In genomic region chr6:47424436-47424836, GRCh38 we compare ENCODE assay signal across 1 cellular context.
TF ChIP-seq lines count a peak whose summit lies in the region.

No MANE protein-coding gene starts in this region.

TF ChIP-seq in K562, 482 proteins besides CTCF, POLR2A, EP300 and RAD21 (continued from another document and continues in another):
- TF ChIP-seq GTF3C2 (IDR thresholded peaks at IDR 0.05; ENCODE audit: borderline replicate concordance, extremely low read depth, insufficient read length) (no peak), GTF2E2 (tag; IDR thresholded peaks at IDR 0.05) (no peak), SMAD3 (CRISPR knock-in tag; conservative IDR thresholded peaks at IDR 0.05) (no peak), SIX5 (IDR thresholded peaks at IDR 0.05; ENCODE audit: borderline replicate concordance in 1 of 2, insufficient read depth in 1 of 2, low read depth in 1 of 2, low read length in 2 of 2) (no peak), DACH1 (IDR thresholded peaks at IDR 0.05; ENCODE audit: partially characterized antibody) (no peak), EHMT2 (IDR thresholded peaks at IDR 0.05) (peak; percentile 75), ATF1 (CRISPR knock-in tag; IDR thresholded peaks at IDR 0.05) (no peak), ATF1 (tag; IDR thresholded peaks at IDR 0.05) (peak; percentile 54), CREB1 (IDR thresholded peaks at IDR 0.05) (peak; percentile 33; the same call in 1 of the 2 replicates), CREB1 (CRISPR knock-in tag; IDR thresholded peaks at IDR 0.05) (no peak), MBD2 (IDR thresholded peaks at IDR 0.05; ENCODE audit: borderline replicate concordance, low read depth) (0 out of 2 replicates have a peak, but pooled peaks have one; percentile 40), TRIM24 (IDR thresholded peaks at IDR 0.05) (peak; percentile 73 to 83), ZBTB2 (IDR thresholded peaks at IDR 0.05) (0 out of 2 replicates have a peak, but pooled peaks have one; percentile 30), KDM1A (IDR thresholded peaks at IDR 0.05) (peak; percentile 73 to 82), ZNF274 (IDR thresholded peaks at IDR 0.05; ENCODE audit: borderline replicate concordance, low read depth, low read length) (no peak), ZNF766 (CRISPR knock-in tag; conservative IDR thresholded peaks at IDR 0.05) (peak; percentile 67; the same call in 1 of the 2 replicates), GABPB1 (CRISPR knock-in tag; IDR thresholded peaks at IDR 0.05) (no peak), POLR2AphosphoS5 (IDR thresholded peaks at IDR 0.05; ENCODE audit: control insufficient read depth, insufficient read depth, low read depth, low read length) (peak; percentile 45; the same call in 1 of the 2 replicates), ARID1B (IDR thresholded peaks at IDR 0.05) (peak; percentile 87), CBX3 (IDR thresholded peaks at IDR 0.05; ENCODE audit: borderline replicate concordance in 1 of 2, low read length in 2 of 2) (0 out of 3 replicates have a peak, but pooled peaks of 1 of the 2 experiments have one; percentile 46), SMARCA4 (IDR thresholded peaks at IDR 0.05) (peak; percentile 82), TEAD4 (IDR thresholded peaks at IDR 0.05; ENCODE audit: low read length) (peak; percentile 92), TEAD4 (CRISPR knock-in tag; IDR thresholded peaks at IDR 0.05; ENCODE audit: borderline replicate concordance) (no peak), SETDB1 (IDR thresholded peaks at IDR 0.05; ENCODE audit: low read length) (no peak), VEZF1 (CRISPR knock-in tag; IDR thresholded peaks at IDR 0.05) (peak; percentile 75), ARNT (IDR thresholded peaks at IDR 0.05) (peak in 1 of 2 experiments; percentile 58; a peak in 1 of 4 replicates), ATF7 (IDR thresholded peaks at IDR 0.05) (peak; percentile 86), ZNF324 (CRISPR knock-in tag; IDR thresholded peaks at IDR 0.05) (no peak)
- TF ChIP-seq, protein P1, sequence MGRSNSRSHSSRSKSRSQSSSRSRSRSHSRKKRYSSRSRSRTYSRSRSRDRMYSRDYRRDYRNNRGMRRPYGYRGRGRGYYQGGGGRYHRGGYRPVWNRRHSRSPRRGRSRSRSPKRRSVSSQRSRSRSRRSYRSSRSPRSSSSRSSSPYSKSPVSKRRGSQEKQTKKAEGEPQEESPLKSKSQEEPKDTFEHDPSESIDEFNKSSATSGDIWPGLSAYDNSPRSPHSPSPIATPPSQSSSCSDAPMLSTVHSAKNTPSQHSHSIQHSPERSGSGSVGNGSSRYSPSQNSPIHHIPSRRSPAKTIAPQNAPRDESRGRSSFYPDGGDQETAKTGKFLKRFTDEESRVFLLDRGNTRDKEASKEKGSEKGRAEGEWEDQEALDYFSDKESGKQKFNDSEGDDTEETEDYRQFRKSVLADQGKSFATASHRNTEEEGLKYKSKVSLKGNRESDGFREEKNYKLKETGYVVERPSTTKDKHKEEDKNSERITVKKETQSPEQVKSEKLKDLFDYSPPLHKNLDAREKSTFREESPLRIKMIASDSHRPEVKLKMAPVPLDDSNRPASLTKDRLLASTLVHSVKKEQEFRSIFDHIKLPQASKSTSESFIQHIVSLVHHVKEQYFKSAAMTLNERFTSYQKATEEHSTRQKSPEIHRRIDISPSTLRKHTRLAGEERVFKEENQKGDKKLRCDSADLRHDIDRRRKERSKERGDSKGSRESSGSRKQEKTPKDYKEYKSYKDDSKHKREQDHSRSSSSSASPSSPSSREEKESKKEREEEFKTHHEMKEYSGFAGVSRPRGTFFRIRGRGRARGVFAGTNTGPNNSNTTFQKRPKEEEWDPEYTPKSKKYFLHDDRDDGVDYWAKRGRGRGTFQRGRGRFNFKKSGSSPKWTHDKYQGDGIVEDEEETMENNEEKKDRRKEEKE (IDR thresholded peaks at IDR 0.05; ENCODE audit: borderline replicate concordance in 1 of 2, control insufficient read depth in 1 of 2, low read depth in 2 of 2, low read length in 1 of 2): no peak
- TF ChIP-seq, protein P2, sequence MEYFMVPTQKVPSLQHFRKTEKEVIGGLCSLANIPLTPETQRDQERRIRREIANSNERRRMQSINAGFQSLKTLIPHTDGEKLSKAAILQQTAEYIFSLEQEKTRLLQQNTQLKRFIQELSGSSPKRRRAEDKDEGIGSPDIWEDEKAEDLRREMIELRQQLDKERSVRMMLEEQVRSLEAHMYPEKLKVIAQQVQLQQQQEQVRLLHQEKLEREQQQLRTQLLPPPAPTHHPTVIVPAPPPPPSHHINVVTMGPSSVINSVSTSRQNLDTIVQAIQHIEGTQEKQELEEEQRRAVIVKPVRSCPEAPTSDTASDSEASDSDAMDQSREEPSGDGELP (CRISPR knock-in tag; IDR thresholded peaks at IDR 0.05; ENCODE audit: borderline replicate concordance): 0 out of 2 replicates have a peak, but pooled peaks have one; percentile 27
- TF ChIP-seq, protein P3, sequence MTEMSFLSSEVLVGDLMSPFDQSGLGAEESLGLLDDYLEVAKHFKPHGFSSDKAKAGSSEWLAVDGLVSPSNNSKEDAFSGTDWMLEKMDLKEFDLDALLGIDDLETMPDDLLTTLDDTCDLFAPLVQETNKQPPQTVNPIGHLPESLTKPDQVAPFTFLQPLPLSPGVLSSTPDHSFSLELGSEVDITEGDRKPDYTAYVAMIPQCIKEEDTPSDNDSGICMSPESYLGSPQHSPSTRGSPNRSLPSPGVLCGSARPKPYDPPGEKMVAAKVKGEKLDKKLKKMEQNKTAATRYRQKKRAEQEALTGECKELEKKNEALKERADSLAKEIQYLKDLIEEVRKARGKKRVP (CRISPR knock-in tag; IDR thresholded peaks at IDR 0.05): 0 out of 2 replicates have a peak, but pooled peaks have one; percentile 27
- TF ChIP-seq, protein P4, sequence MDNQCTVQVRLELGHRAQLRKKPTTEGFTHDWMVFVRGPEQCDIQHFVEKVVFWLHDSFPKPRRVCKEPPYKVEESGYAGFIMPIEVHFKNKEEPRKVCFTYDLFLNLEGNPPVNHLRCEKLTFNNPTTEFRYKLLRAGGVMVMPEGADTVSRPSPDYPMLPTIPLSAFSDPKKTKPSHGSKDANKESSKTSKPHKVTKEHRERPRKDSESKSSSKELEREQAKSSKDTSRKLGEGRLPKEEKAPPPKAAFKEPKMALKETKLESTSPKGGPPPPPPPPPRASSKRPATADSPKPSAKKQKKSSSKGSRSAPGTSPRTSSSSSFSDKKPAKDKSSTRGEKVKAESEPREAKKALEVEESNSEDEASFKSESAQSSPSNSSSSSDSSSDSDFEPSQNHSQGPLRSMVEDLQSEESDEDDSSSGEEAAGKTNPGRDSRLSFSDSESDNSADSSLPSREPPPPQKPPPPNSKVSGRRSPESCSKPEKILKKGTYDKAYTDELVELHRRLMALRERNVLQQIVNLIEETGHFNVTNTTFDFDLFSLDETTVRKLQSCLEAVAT (IDR thresholded peaks at IDR 0.05): peak in 1 of 2 experiments; percentile 62; a peak in 1 of 4 replicates
- TF ChIP-seq, protein P5, sequence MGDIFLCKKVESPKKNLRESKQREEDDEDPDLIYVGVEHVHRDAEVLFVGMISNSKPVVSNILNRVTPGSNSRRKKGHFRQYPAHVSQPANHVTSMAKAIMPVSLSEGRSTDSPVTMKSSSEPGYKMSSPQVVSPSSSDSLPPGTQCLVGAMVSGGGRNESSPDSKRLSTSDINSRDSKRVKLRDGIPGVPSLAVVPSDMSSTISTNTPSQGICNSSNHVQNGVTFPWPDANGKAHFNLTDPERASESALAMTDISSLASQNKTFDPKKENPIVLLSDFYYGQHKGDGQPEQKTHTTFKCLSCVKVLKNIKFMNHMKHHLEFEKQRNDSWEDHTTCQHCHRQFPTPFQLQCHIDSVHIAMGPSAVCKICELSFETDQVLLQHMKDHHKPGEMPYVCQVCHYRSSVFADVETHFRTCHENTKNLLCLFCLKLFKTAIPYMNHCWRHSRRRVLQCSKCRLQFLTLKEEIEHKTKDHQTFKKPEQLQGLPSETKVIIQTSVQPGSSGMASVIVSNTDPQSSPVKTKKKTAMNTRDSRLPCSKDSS (IDR thresholded peaks at IDR 0.05; ENCODE audit: low read depth, partially characterized antibody): no peak
- TF ChIP-seq, protein P6, sequence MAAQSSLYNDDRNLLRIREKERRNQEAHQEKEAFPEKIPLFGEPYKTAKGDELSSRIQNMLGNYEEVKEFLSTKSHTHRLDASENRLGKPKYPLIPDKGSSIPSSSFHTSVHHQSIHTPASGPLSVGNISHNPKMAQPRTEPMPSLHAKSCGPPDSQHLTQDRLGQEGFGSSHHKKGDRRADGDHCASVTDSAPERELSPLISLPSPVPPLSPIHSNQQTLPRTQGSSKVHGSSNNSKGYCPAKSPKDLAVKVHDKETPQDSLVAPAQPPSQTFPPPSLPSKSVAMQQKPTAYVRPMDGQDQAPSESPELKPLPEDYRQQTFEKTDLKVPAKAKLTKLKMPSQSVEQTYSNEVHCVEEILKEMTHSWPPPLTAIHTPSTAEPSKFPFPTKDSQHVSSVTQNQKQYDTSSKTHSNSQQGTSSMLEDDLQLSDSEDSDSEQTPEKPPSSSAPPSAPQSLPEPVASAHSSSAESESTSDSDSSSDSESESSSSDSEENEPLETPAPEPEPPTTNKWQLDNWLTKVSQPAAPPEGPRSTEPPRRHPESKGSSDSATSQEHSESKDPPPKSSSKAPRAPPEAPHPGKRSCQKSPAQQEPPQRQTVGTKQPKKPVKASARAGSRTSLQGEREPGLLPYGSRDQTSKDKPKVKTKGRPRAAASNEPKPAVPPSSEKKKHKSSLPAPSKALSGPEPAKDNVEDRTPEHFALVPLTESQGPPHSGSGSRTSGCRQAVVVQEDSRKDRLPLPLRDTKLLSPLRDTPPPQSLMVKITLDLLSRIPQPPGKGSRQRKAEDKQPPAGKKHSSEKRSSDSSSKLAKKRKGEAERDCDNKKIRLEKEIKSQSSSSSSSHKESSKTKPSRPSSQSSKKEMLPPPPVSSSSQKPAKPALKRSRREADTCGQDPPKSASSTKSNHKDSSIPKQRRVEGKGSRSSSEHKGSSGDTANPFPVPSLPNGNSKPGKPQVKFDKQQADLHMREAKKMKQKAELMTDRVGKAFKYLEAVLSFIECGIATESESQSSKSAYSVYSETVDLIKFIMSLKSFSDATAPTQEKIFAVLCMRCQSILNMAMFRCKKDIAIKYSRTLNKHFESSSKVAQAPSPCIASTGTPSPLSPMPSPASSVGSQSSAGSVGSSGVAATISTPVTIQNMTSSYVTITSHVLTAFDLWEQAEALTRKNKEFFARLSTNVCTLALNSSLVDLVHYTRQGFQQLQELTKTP (IDR thresholded peaks at IDR 0.05; ENCODE audit: low read depth in 1 of 2, partially characterized antibody in 2 of 2): peak in 1 of 2 experiments; percentile 42
- TF ChIP-seq, protein P7, sequence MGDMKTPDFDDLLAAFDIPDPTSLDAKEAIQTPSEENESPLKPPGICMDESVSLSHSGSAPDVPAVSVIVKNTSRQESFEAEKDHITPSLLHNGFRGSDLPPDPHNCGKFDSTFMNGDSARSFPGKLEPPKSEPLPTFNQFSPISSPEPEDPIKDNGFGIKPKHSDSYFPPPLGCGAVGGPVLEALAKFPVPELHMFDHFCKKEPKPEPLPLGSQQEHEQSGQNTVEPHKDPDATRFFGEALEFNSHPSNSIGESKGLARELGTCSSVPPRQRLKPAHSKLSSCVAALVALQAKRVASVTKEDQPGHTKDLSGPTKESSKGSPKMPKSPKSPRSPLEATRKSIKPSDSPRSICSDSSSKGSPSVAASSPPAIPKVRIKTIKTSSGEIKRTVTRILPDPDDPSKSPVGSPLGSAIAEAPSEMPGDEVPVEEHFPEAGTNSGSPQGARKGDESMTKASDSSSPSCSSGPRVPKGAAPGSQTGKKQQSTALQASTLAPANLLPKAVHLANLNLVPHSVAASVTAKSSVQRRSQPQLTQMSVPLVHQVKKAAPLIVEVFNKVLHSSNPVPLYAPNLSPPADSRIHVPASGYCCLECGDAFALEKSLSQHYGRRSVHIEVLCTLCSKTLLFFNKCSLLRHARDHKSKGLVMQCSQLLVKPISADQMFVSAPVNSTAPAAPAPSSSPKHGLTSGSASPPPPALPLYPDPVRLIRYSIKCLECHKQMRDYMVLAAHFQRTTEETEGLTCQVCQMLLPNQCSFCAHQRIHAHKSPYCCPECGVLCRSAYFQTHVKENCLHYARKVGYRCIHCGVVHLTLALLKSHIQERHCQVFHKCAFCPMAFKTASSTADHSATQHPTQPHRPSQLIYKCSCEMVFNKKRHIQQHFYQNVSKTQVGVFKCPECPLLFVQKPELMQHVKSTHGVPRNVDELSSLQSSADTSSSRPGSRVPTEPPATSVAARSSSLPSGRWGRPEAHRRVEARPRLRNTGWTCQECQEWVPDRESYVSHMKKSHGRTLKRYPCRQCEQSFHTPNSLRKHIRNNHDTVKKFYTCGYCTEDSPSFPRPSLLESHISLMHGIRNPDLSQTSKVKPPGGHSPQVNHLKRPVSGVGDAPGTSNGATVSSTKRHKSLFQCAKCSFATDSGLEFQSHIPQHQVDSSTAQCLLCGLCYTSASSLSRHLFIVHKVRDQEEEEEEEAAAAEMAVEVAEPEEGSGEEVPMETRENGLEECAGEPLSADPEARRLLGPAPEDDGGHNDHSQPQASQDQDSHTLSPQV (IDR thresholded peaks at IDR 0.05): peak; percentile 67
